32 cellular contexts compared by ENCODE assay signal in genomic region chr3:143343031-143343430, GRCh38.
"Had no signal": no experiment of that assay in that cellular context is flagged by ENCODE, and none has a peak within 500 bp of the region (broad histone marks: within the 10 kb centered on the region; RNA-seq: fewer than 3 reads in every experiment).

No MANE protein-coding gene starts in this region.

- DNase-seq: activated CD4-positive, alpha-beta memory T cell treated with anti-CD3 and anti-CD28 coated beads for 36 hours; activated CD4-positive, alpha-beta T cell treated with anti-CD3 and anti-CD28 coated beads for 36 hours; activated CD4-positive, alpha-beta T cell treated with anti-CD3 and anti-CD28 coated beads, Interleukin-2, amount 10 ng/mL, durations not matched to agents 24 days and 14 days; activated CD4-positive, CD25-positive, alpha-beta regulatory T cell; activated CD4-positive, CD25-positive, alpha-beta regulatory T cell treated with anti-CD3 and anti-CD28 coated beads, Interleukin-2, amount 50 U/mL, for 72 hours; activated CD8-positive, alpha-beta memory T cell treated with anti-CD3 and anti-CD28 coated beads, Interleukin-2, amount 10 ng/mL, durations not matched to agents 7 days and 5 days; activated CD8-positive, alpha-beta memory T cell treated with anti-CD3 and anti-CD28 coated beads, Interleukin-2, amount 50 U/mL, for 4 hours; activated CD8-positive, alpha-beta T cell treated with anti-CD3 and anti-CD28 coated beads, Interleukin-2, amount 10 ng/mL, durations not matched to agents 7 days and 5 days; activated effector memory CD4-positive, alpha-beta T cell treated with anti-CD3 and anti-CD28 coated beads, Interleukin-2, amount 50 U/mL, for 16 hours; activated naive CD4-positive, alpha-beta T cell treated with anti-CD3 and anti-CD28 coated beads for 36 hours; activated naive CD8-positive, alpha-beta T cell treated with anti-CD3 and anti-CD28 coated beads for 36 hours; activated naive CD8-positive, alpha-beta T cell treated with anti-CD3 and anti-CD28 coated beads, Interleukin-2, amount 50 U/mL, for 24 hours; activated T-cell treated with anti-CD3 and anti-CD28 coated beads, Interleukin-2, amount 50 U/mL, for 1 hour; activated T-cell treated with anti-CD3 and anti-CD28 coated beads, Interleukin-2, amount 50 U/mL, for 48 hours; central memory CD4-positive, alpha-beta T cell; cerebellar nuclear complex; colonic mucosa; dorsolateral prefrontal cortex; effector memory CD4-positive, alpha-beta T cell; endodermal cell; esophagus squamous epithelium; head of caudate nucleus; T-helper 2 cell had no signal

- H3K4me1 ChIP-seq: ascending aorta, breast epithelium, colonic mucosa, esophagus squamous epithelium had no signal

- FAIRE-seq: frontal cortex had no signal

- H3K36me3 Mint-ChIP-seq: activated CD4-positive, alpha-beta memory T cell treated with anti-CD3 and anti-CD28 coated beads for 36 hours; activated CD8-positive, alpha-beta memory T cell treated with anti-CD3 and anti-CD28 coated beads, Interleukin-2, amount 10 ng/mL, durations not matched to agents 7 days and 5 days; brain had no signal

- H3K9me3 Mint-ChIP-seq: activated CD4-positive, alpha-beta memory T cell treated with anti-CD3 and anti-CD28 coated beads for 36 hours; activated naive CD4-positive, alpha-beta T cell treated with anti-CD3 and anti-CD28 coated beads for 36 hours; activated naive CD4-positive, alpha-beta T cell treated with anti-CD3 and anti-CD28 coated beads, Interleukin-2, amount 50 U/mL, for 24 hours; activated naive CD8-positive, alpha-beta T cell treated with anti-CD3 and anti-CD28 coated beads for 36 hours; activated naive CD8-positive, alpha-beta T cell treated with anti-CD3 and anti-CD28 coated beads, Interleukin-2, amount 50 U/mL, for 24 hours; activated T-helper 1 cell treated with anti-CD3 and anti-CD28 coated beads, Interleukin-12 subunit alpha, Interleukin-12 subunit beta, Interleukin-2, Interleukin-4 antibody, amounts not matched to agents 30 ng/mL and 10 ng/mL and 1 ng/mL, durations not matched to agents 14 hours and 24 hours and 36 hours; brain; endodermal cell had no signal

- H3K4me3 Mint-ChIP-seq: activated CD4-positive, alpha-beta memory T cell treated with anti-CD3 and anti-CD28 coated beads for 36 hours; activated CD4-positive, alpha-beta T cell treated with anti-CD3 and anti-CD28 coated beads for 36 hours; activated CD4-positive, alpha-beta T cell treated with anti-CD3 and anti-CD28 coated beads, Interleukin-2, amount 10 ng/mL, durations not matched to agents 24 days and 14 days; activated CD8-positive, alpha-beta memory T cell treated with anti-CD3 and anti-CD28 coated beads, Interleukin-2, amount 10 ng/mL, durations not matched to agents 7 days and 5 days; activated CD8-positive, alpha-beta T cell treated with anti-CD3 and anti-CD28 coated beads, Interleukin-2, amount 10 ng/mL, durations not matched to agents 7 days and 5 days; activated naive CD4-positive, alpha-beta T cell treated with anti-CD3 and anti-CD28 coated beads for 36 hours; activated naive CD4-positive, alpha-beta T cell treated with anti-CD3 and anti-CD28 coated beads, Interleukin-2, amount 50 U/mL, for 24 hours; activated naive CD8-positive, alpha-beta T cell treated with anti-CD3 and anti-CD28 coated beads for 36 hours; activated naive CD8-positive, alpha-beta T cell treated with anti-CD3 and anti-CD28 coated beads, Interleukin-2, amount 50 U/mL, for 24 hours; activated T-helper 1 cell treated with anti-CD3 and anti-CD28 coated beads, Interleukin-12 subunit alpha, Interleukin-12 subunit beta, Interleukin-2, Interleukin-4 antibody, amounts not matched to agents 30 ng/mL and 10 ng/mL and 1 ng/mL, durations not matched to agents 14 hours and 24 hours and 36 hours; brain; endodermal cell had no signal

- H3K27me3 ChIP-seq: ascending aorta, breast epithelium, cardiac muscle cell, colonic mucosa, dorsolateral prefrontal cortex, esophagus squamous epithelium had no signal

- H3K27ac Mint-ChIP-seq: activated CD4-positive, alpha-beta memory T cell treated with anti-CD3 and anti-CD28 coated beads for 36 hours; activated CD4-positive, alpha-beta T cell treated with anti-CD3 and anti-CD28 coated beads for 36 hours; activated CD4-positive, alpha-beta T cell treated with anti-CD3 and anti-CD28 coated beads, Interleukin-2, amount 10 ng/mL, durations not matched to agents 24 days and 14 days; activated CD8-positive, alpha-beta memory T cell treated with anti-CD3 and anti-CD28 coated beads, Interleukin-2, amount 10 ng/mL, durations not matched to agents 7 days and 5 days; activated CD8-positive, alpha-beta T cell treated with anti-CD3 and anti-CD28 coated beads, Interleukin-2, amount 10 ng/mL, durations not matched to agents 7 days and 5 days; activated naive CD4-positive, alpha-beta T cell treated with anti-CD3 and anti-CD28 coated beads for 36 hours; activated naive CD4-positive, alpha-beta T cell treated with anti-CD3 and anti-CD28 coated beads, Interleukin-2, amount 50 U/mL, for 24 hours; activated naive CD8-positive, alpha-beta T cell treated with anti-CD3 and anti-CD28 coated beads for 36 hours; activated naive CD8-positive, alpha-beta T cell treated with anti-CD3 and anti-CD28 coated beads, Interleukin-2, amount 50 U/mL, for 24 hours; activated T-helper 1 cell treated with anti-CD3 and anti-CD28 coated beads, Interleukin-12 subunit alpha, Interleukin-12 subunit beta, Interleukin-2, Interleukin-4 antibody, amounts not matched to agents 30 ng/mL and 10 ng/mL and 1 ng/mL, durations not matched to agents 14 hours and 24 hours and 36 hours; activated T-helper 2 cell treated with anti-CD3 and anti-CD28 coated beads, Interferon-gamma antibody, Interleukin-2, Interleukin-4, amounts not matched to agents 10 μg/mL and 5 μg/mL and 100 μg/mL, durations not matched to agents 14 hours and 24 hours and 36 hours; brain; endodermal cell had no signal

- H3K4me1 Mint-ChIP-seq: endodermal cell had no signal

- H3K36me3 ChIP-seq: ascending aorta, breast epithelium, cardiac muscle cell, colonic mucosa, esophagus squamous epithelium had no signal

- ATAC-seq: activated CD4-positive, alpha-beta T cell treated with anti-CD3 and anti-CD28 coated beads for 36 hours; activated CD8-positive, alpha-beta memory T cell treated with anti-CD3 and anti-CD28 coated beads, Interleukin-2, amount 10 ng/mL, durations not matched to agents 7 days and 5 days; activated CD8-positive, alpha-beta T cell treated with anti-CD3 and anti-CD28 coated beads, Interleukin-2, amount 10 ng/mL, durations not matched to agents 7 days and 5 days; activated naive CD8-positive, alpha-beta T cell treated with anti-CD3 and anti-CD28 coated beads, Interleukin-2, amount 50 U/mL, for 24 hours had no signal

- H3K27me3 Mint-ChIP-seq: activated CD4-positive, alpha-beta memory T cell treated with anti-CD3 and anti-CD28 coated beads for 36 hours; activated CD4-positive, alpha-beta T cell treated with anti-CD3 and anti-CD28 coated beads for 36 hours; activated CD4-positive, alpha-beta T cell treated with anti-CD3 and anti-CD28 coated beads, Interleukin-2, amount 10 ng/mL, durations not matched to agents 24 days and 14 days; activated CD8-positive, alpha-beta memory T cell treated with anti-CD3 and anti-CD28 coated beads, Interleukin-2, amount 10 ng/mL, durations not matched to agents 7 days and 5 days; activated naive CD4-positive, alpha-beta T cell treated with anti-CD3 and anti-CD28 coated beads, Interleukin-2, amount 50 U/mL, for 24 hours; activated naive CD8-positive, alpha-beta T cell treated with anti-CD3 and anti-CD28 coated beads for 36 hours; activated naive CD8-positive, alpha-beta T cell treated with anti-CD3 and anti-CD28 coated beads, Interleukin-2, amount 50 U/mL, for 24 hours; brain had no signal

- H3K4me3 ChIP-seq: ascending aorta, breast epithelium, cardiac muscle cell, colonic mucosa, dorsolateral prefrontal cortex, esophagus squamous epithelium had no signal

- H3K27ac ChIP-seq: ascending aorta, cardiac muscle cell, colonic mucosa, dorsolateral prefrontal cortex, epithelial cell of prostate, esophagus squamous epithelium had no signal

- H3K9me3 ChIP-seq: ascending aorta, breast epithelium, colonic mucosa, esophagus squamous epithelium had no signal
